In genomic region chr6:37665309-37665708, GRCh38 we compare ENCODE assay signal across 24 cellular contexts. TPM values are rescaled to one million over a fixed set of nuclear protein-coding genes. Genes with fewer than 3 reads are reported as not detected.
DNase-seq lines count a peak whose midpoint lies in the region; ATAC-seq, FAIRE-seq and TF ChIP-seq lines count a peak whose summit lies in the region.
"Had no signal": no experiment of that assay in that cellular context is flagged by ENCODE, and none has a peak within 500 bp of the region (broad histone marks: within the 10 kb centered on the region; RNA-seq: fewer than 3 reads in every experiment).

No MANE protein-coding gene starts in this region.

- no peak overlapping the region for H3K4me3 Mint-ChIP-seq in activated CD8-positive, alpha-beta T cell treated with anti-CD3 and anti-CD28 coated beads, Interleukin-2, amount 10 ng/mL, durations not matched to agents 7 days and 5 days
- H3K4me3 Mint-ChIP-seq: CD4-positive, alpha-beta memory T cell; endodermal cell; memory B cell had no signal

- FAIRE-seq in H1 (lab: Jason Lieb, UNC), result no peak
- FAIRE-seq: GM19239, kidney had no signal

- CTCF ChIA-PET in H1 (lab: Charles Lee; ENCODE audit: partially characterized antibody), result interaction anchor here (0.7 to 6.0 kb wide), 6 partner anchors 8 to 126 kb away, joined by 3 to 74 read pairs (median 6); no protein-coding TSS in a partner anchor
- CTCF ChIA-PET in activated CD8-positive, alpha-beta T cell treated with anti-CD3 and anti-CD28 coated beads, Interleukin-2, amount 10 ng/mL, durations not matched to agents 7 days and 5 days (lab: Charles Lee), result interaction anchor here (1.2 kb wide), 1 partner anchor 282 kb away, joined by 3 read pairs; no protein-coding TSS in a partner anchor

- DNase-seq in NCI-H526 (lab: John Stamatoyannopoulos, UW), result peak; percentile 10 to 27
- DNase-seq in NCI-H526 treated with DMSO at 0.1 percent for 48 hours (lab: John Stamatoyannopoulos, UW), result no peak
- peak; percentile 20 for DNase-seq in NCI-H2227 treated with DMSO at 0.1 percent for 48 hours (lab: John Stamatoyannopoulos, UW)
- DNase-seq in H1 (ENCODE audit: low read depth in 1 of 2, low spot score in 2 of 2), result no peak
- peak; percentile 30 for DNase-seq in stomach
- no peak for DNase-seq in activated CD8-positive, alpha-beta T cell treated with anti-CD3 and anti-CD28 coated beads, Interleukin-2, amount 10 ng/mL, durations not matched to agents 7 days and 5 days
- no peak for DNase-seq in T-helper 9 cell
- DNase-seq: activated CD4-positive, CD25-positive, alpha-beta regulatory T cell treated with anti-CD3 and anti-CD28 coated beads, Interleukin-2, amount 50 U/mL, for 72 hours; activated gamma-delta T cell treated with Interleukin-2 at 50 U/mL for 16 hours; CD4-positive, alpha-beta memory T cell; cerebellar nuclear complex; EL; endodermal cell; kidney; MM.1S; NCI-H2171; right cardiac atrium; SHP77; T-helper 17 cell; uterus had no signal

- no peak for TF ChIP-seq RAD21 in H1 (IDR thresholded peaks at IDR 0.05 in 1 of 2, conservative IDR thresholded peaks at IDR 0.05 in 1 of 2; ENCODE audit: low read depth in 2 of 2, low read length in 2 of 2)

- TF ChIP-seq POLR2A in H1 (IDR thresholded peaks at IDR 0.05; ENCODE audit: control extremely low read depth in 1 of 2, low read depth in 2 of 2, low read length in 2 of 2) (no peak), stomach (IDR thresholded peaks at IDR 0.05) (no peak)

- H3K4me1 ChIP-seq in H1 (replicated peaks in 1 of 4; ENCODE audit: control insufficient read depth in 3 of 4, insufficient read depth in 4 of 4, low read length in 3 of 4), result peaks cover 0 to 6% (median 0%) of the 10 kb centered on the region in 4 experiments; a peak in 3 of 7 replicates
- H3K4me1 ChIP-seq in stomach, result peaks cover 0 to 12% (median 5%) of the 10 kb centered on the region in 4 donors
- H3K4me1 ChIP-seq: uterus had no signal

- H2AFZ ChIP-seq in H1 (ENCODE audit: low read length), result 0 out of 2 replicates have a peak overlapping the region, but pooled peaks have one; percentile 20
- H2AFZ ChIP-seq: hepatocyte had no signal

- no peaks in the 10 kb centered on the region for H4K20me1 ChIP-seq in H1 (replicated peaks in 1 of 2; ENCODE audit: control insufficient read depth in 1 of 2, insufficient read depth in 2 of 2, low read length in 2 of 2)

- H3K36me3 Mint-ChIP-seq in activated CD8-positive, alpha-beta T cell treated with anti-CD3 and anti-CD28 coated beads, Interleukin-2, amount 10 ng/mL, durations not matched to agents 7 days and 5 days (ENCODE audit: low read depth), result peaks cover 8% of the 10 kb centered on the region

- no peak overlapping the region for H2BK5ac ChIP-seq in H1 (ENCODE audit: low read depth, low read length)

- H2BK15ac ChIP-seq in H1 (ENCODE audit: low read length), result 0 out of 2 replicates have a peak overlapping the region, but pooled peaks have one; percentile 72

- peaks cover 5% of the 10 kb centered on the region for H3K27me3 Mint-ChIP-seq in activated CD8-positive, alpha-beta T cell treated with anti-CD3 and anti-CD28 coated beads, Interleukin-2, amount 10 ng/mL, durations not matched to agents 7 days and 5 days (ENCODE audit: low read depth)
- H3K27me3 Mint-ChIP-seq: CD4-positive, alpha-beta memory T cell; memory B cell had no signal

- POLR2A ChIA-PET in H1 (lab: Charles Lee; ENCODE audit: partially characterized antibody), result interaction anchor here (0.7 to 1.2 kb wide), 3 partner anchors 14 to 934 kb away, joined by 3 to 4 read pairs (median 3); no protein-coding TSS in a partner anchor
- POLR2A ChIA-PET in activated CD8-positive, alpha-beta T cell treated with anti-CD3 and anti-CD28 coated beads, Interleukin-2, amount 10 ng/mL, durations not matched to agents 7 days and 5 days (lab: Charles Lee), result no interaction called here

- no peak overlapping the region for H3K14ac ChIP-seq in H1 (ENCODE audit: insufficient read length)

- no peak overlapping the region for H2BK120ac ChIP-seq in H1 (replicated peaks; ENCODE audit: low read depth, low read length)

- no peaks in the 10 kb centered on the region for H3K9me3 ChIP-seq in H1 (ENCODE audit: insufficient read depth in 2 of 2, low read depth in 1 of 2, low read length in 1 of 2)
- H3K9me3 ChIP-seq in stomach, result peaks cover 0 to 6% (median under 1%) of the 10 kb centered on the region in 4 donors
- H3K9me3 ChIP-seq: uterus had no signal

- H2AK5ac ChIP-seq in H1 (ENCODE audit: low read depth, low read length), result no peak overlapping the region

- peaks cover 7% of the 10 kb centered on the region for H3K4me1 Mint-ChIP-seq in activated CD8-positive, alpha-beta T cell treated with anti-CD3 and anti-CD28 coated beads, Interleukin-2, amount 10 ng/mL, durations not matched to agents 7 days and 5 days (ENCODE audit: low read depth)
- H3K4me1 Mint-ChIP-seq: memory B cell had no signal

- no peak overlapping the region; a peak in 1 of 4 replicates for H3K4me2 ChIP-seq in H1 (ENCODE audit: insufficient read depth in 1 of 2, low read depth in 2 of 2, low read length in 2 of 2)
- H3K4me2 ChIP-seq: hepatocyte had no signal

- H3K18ac ChIP-seq in H1 (ENCODE audit: extremely low read depth, low read length), result no peak overlapping the region

- no peaks in the 10 kb centered on the region for H3K79me2 ChIP-seq in H1 (ENCODE audit: control insufficient read depth in 1 of 2, insufficient read depth in 2 of 2, low read length in 2 of 2)
- H3K79me2 ChIP-seq: hepatocyte had no signal

- H3K36me3 ChIP-seq in H1 (ENCODE audit: control insufficient read depth in 2 of 4, insufficient read depth in 4 of 4, low read length in 3 of 4) (no peaks in the 10 kb centered on the region), stomach (peaks cover 0 to 10% (median 0%) of the 10 kb centered on the region in 4 donors)
- H3K36me3 ChIP-seq: uterus had no signal

- TF ChIP-seq CTCF in H1 (IDR thresholded peaks at IDR 0.05; ENCODE audit: control extremely low read depth in 1 of 3, insufficient read depth in 1 of 3, low read depth in 1 of 3, low read length in 3 of 3), result no peak
- TF ChIP-seq CTCF in stomach (IDR thresholded peaks at IDR 0.05), result no peak

- no peaks in the 10 kb centered on the region for H3K23me2 ChIP-seq in H1 (ENCODE audit: low read depth, low read length)

- H3K27ac ChIP-seq in H1 (ENCODE audit: low read depth, low read length) (no peak overlapping the region), stomach (no peak overlapping the region)
- H3K27ac ChIP-seq: hepatocyte, uterus had no signal

- TF ChIP-seq EP300 in H1 (IDR thresholded peaks at IDR 0.05; ENCODE audit: borderline replicate concordance in 1 of 2, low read depth in 2 of 2, low read length in 2 of 2) (no peak), stomach (IDR thresholded peaks at IDR 0.05) (no peak)

- H3K23ac ChIP-seq in H1 (ENCODE audit: insufficient read length), result no peak overlapping the region

- no peak overlapping the region for H4K5ac ChIP-seq in H1 (ENCODE audit: insufficient read length, low read depth, low read length)

- H3K4ac ChIP-seq in H1 (replicated peaks; ENCODE audit: insufficient read length, low read depth, low read length), result no peak overlapping the region

- H3K27me3 ChIP-seq in H1 (replicated peaks in 1 of 4; ENCODE audit: control insufficient read depth in 3 of 4, extremely low read depth in 1 of 4, insufficient read depth in 3 of 4, low read length in 3 of 4) (no peaks in the 10 kb centered on the region; a peak in 2 of 7 replicates), stomach (no peaks in the 10 kb centered on the region)
- H3K27me3 ChIP-seq: hepatocyte, uterus had no signal

- no peak overlapping the region for H3K4me3 ChIP-seq in H1 (ENCODE audit: extremely low read depth in 1 of 4, insufficient read depth in 2 of 4, low read depth in 3 of 4, low read length in 4 of 4)
- no peak overlapping the region for H3K4me3 ChIP-seq in stomach
- H3K4me3 ChIP-seq: hepatocyte, uterus had no signal

- no peak overlapping the region for H4K8ac ChIP-seq in H1 (ENCODE audit: extremely low read depth, insufficient read depth, low read length)

- no peaks in the 10 kb centered on the region for H3K79me1 ChIP-seq in H1 (ENCODE audit: low read depth, low read length)

- no peak overlapping the region for H2BK20ac ChIP-seq in H1 (ENCODE audit: low read length)

- H4K91ac ChIP-seq in H1 (replicated peaks; ENCODE audit: insufficient read length, low read length), result no peak overlapping the region

- no peak overlapping the region; the same call in 1 of the 2 replicates for H2BK12ac ChIP-seq in H1 (ENCODE audit: low read depth, low read length)

- H3K27ac Mint-ChIP-seq in activated CD8-positive, alpha-beta T cell treated with anti-CD3 and anti-CD28 coated beads, Interleukin-2, amount 10 ng/mL, durations not matched to agents 7 days and 5 days, result no peak overlapping the region
- H3K27ac Mint-ChIP-seq: CD4-positive, alpha-beta memory T cell; memory B cell; T-helper 17 cell had no signal

- H3K9me3 Mint-ChIP-seq in activated CD8-positive, alpha-beta T cell treated with anti-CD3 and anti-CD28 coated beads, Interleukin-2, amount 10 ng/mL, durations not matched to agents 7 days and 5 days (ENCODE audit: insufficient read depth), result no peaks in the 10 kb centered on the region

- no peak for ATAC-seq in activated CD8-positive, alpha-beta T cell treated with anti-CD3 and anti-CD28 coated beads, Interleukin-2, amount 10 ng/mL, durations not matched to agents 7 days and 5 days
- ATAC-seq in GM19455 (IDR thresholded peaks at IDR 0.05; ENCODE audit: unreplicated experiment), result no peak
- ATAC-seq: right cardiac atrium, T-helper 17 cell had no signal

- 79% methylated on average over 6 of the region's 6 CpGs; no CpG with 5 or more reads in 1 of the 2 experiments for WGBS in H1 (ENCODE audit: extremely low coverage in 1 of 2, insufficient coverage in 1 of 2, insufficient read length in 1 of 2, insufficient replicate concordance in 2 of 2, low coverage in 1 of 2, low lambda C conversion rate in 2 of 2, missing lambda C conversion rate in 1 of 2), 2 experiments
- 32 to 58% (median 42%) methylated on average over 6 of the region's 6 CpGs for WGBS in stomach, 5 donors

- H3K56ac ChIP-seq in H1 (replicated peaks; ENCODE audit: insufficient read length, low read depth, low read length), result no peak overlapping the region

- H3K9ac ChIP-seq in H1 (replicated peaks in 1 of 4; ENCODE audit: extremely low read depth in 1 of 4, low read depth in 3 of 4, low read length in 3 of 4), result no peak overlapping the region

- intact Hi-C loops in stomach (cut with DNase I; ENCODE audit: low total_unique reads), result no loop called here

RNA-seq across cellular contexts. Expression of gene MDGA1, which starts 32.4 kb away (rescaled TPM):
- total RNA-seq in H1 (2021; fragmentation: NEBNext Ultra II Directional; extraction: Animal tissue kit (Norgen Biotek cat#: 25700)), result 0.61 and 0.74 TPM in 2 replicates
- 0.74 and 2.3 TPM in 2 replicates for polyA plus RNA-seq in H1 (2011; rRNA removed)
- polyA plus RNA-seq in H1 (2011; cell fraction: cytosol; rRNA removed), result 1.1 TPM
- polyA plus RNA-seq in H1 (2011; cell fraction: nucleus; rRNA removed), result 2.0 TPM
- 0.32 to 1.9 TPM (median 0.65 TPM) in 4 replicates for polyA plus RNA-seq in H1 (2012, experiment 1 of 2)
- 1.4 TPM for polyA plus RNA-seq in H1 (2012, experiment 2 of 2)
- 0.49 TPM for polyA plus RNA-seq in H1 (2013, experiment 1 of 2)
- polyA plus RNA-seq in H1 (2013, experiment 2 of 2), result 0.53 TPM
- 1.1 and 1.3 TPM in 2 replicates for polyA minus RNA-seq in H1 (2011; rRNA and poly(A)+ RNA removed)
- not detected for polyA minus RNA-seq in H1 (2011; cell fraction: cytosol; rRNA and poly(A)+ RNA removed)
- polyA minus RNA-seq in H1 (2011; cell fraction: nucleus; rRNA and poly(A)+ RNA removed), result 1.4 TPM
- 1 to 10 TPM in 4 of 5 donors, under 1 TPM in 1; 0.58 to 4.5 (median 2.9) TPM for total RNA-seq in stomach
- polyA plus RNA-seq in stomach, result 1 to 10 TPM in 1 of 3 donors, under 1 TPM in 2; 0.46 to 1.1 (median 0.68) TPM
- total RNA-seq in activated CD8-positive, alpha-beta T cell treated with anti-CD3 and anti-CD28 coated beads, Interleukin-2, amount 10 ng/mL, durations not matched to agents 7 days and 5 days, result 10 to 100 TPM in 1 of 2 experiments, 1 to 10 TPM in 1; 8.1 to 10.6 TPM

Comparison
In these comparisons a context has a peak if more than half of its experiments do, and no peak if none do; other contexts are left out.
1. DNase-seq: peak in NCI-H526 (2 of 2), NCI-H2227 treated with DMSO at 0.1 percent for 48 hours (single experiment) and stomach (single experiment); none in NCI-H526 treated with DMSO at 0.1 percent for 48 hours (single experiment), H1 (0 of 2), activated CD8-positive, alpha-beta T cell treated with anti-CD3 and anti-CD28 coated beads, Interleukin-2, amount 10 ng/mL, durations not matched to agents 7 days and 5 days (single experiment) and T-helper 9 cell (single experiment).